8 cellular contexts compared by ENCODE assay signal in the genomic region with DNA sequence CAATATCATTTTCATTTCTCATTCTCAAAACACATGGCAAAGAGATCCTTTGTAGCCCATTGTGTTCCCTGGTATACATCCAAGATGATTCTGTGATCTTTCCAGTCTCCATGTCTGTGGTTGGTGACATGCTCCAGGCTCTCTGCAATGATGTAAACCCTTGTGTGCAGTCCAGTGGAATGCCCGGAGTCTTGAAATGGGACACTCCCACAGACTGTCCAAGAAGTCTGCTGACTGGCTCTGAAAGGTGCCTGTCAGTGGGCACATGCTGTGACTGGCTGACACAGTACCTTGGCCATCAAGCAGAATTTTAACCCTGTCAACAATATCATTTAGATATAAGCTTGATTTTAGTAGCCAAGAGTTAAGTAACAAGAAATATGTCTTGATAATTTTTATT.
DNase-seq lines count a peak whose midpoint lies in the region; ATAC-seq and TF ChIP-seq lines count a peak whose summit lies in the region.

No MANE protein-coding gene starts in this region.

- H3K27me3 ChIP-seq in SJSA1 (replicated peaks) = no peaks in the 10 kb centered on the region

- H3K36me3 ChIP-seq in SJSA1 = peaks cover 7% of the 10 kb centered on the region; the same call in 1 of the 2 replicates

- no peaks in the 10 kb centered on the region for H3K9me3 Mint-ChIP-seq in nephron progenitor cell
- no peaks in the 10 kb centered on the region for H3K9me3 Mint-ChIP-seq in stimulated activated memory B cell treated with anti-CD40 and anti-IgM and Interleukin-4, amounts not matched to agents 10 μg/mL and 1 μg/mL and 100 μg/mL, for 72 hours

- no peak overlapping the region for H3K27ac Mint-ChIP-seq in nephron progenitor cell
- H3K27ac Mint-ChIP-seq in stimulated activated memory B cell treated with anti-CD40 and anti-IgM and Interleukin-4, amounts not matched to agents 10 μg/mL and 1 μg/mL and 100 μg/mL, for 72 hours = no peak overlapping the region

- peak; percentile 96 for DNase-seq in AG20443 (ENCODE audit: low spot score)
- DNase-seq in SJSA1 (ENCODE audit: low read depth in 1 of 2, low spot score in 2 of 2) = peak; percentile 29 to 48
- DNase-seq in fibroblast of peridontal ligament (ENCODE audit: extremely low read depth) = peak; percentile 98
- DNase-seq in nephron progenitor cell = peak; percentile 44
- no peak for DNase-seq in NCI-H1092 treated with DMSO at 0.1 percent for 48 hours (lab: John Stamatoyannopoulos, UW)
- no peak for DNase-seq in stimulated activated CD4-positive, alpha-beta T cell treated with anti-CD3 and anti-CD28 coated beads, Interleukin-2, amount 100 ng/mL, for 48 hours

- no peaks in the 10 kb centered on the region for H3K4me1 ChIP-seq in SJSA1 (replicated peaks)

- no peak overlapping the region for H3K4me3 ChIP-seq in SJSA1

- H3K9me3 ChIP-seq in SJSA1 (replicated peaks) = no peaks in the 10 kb centered on the region

- no peak overlapping the region for H3K4me3 Mint-ChIP-seq in nephron progenitor cell
- no peak overlapping the region for H3K4me3 Mint-ChIP-seq in stimulated activated memory B cell treated with anti-CD40 and anti-IgM and Interleukin-4, amounts not matched to agents 10 μg/mL and 1 μg/mL and 100 μg/mL, for 72 hours

- no peak for TF ChIP-seq CTCF in nephron progenitor cell (IDR thresholded peaks at IDR 0.05)

- no peak overlapping the region for H3K27ac ChIP-seq in SJSA1

- no peak for ATAC-seq in GM19395 (IDR thresholded peaks at IDR 0.05; ENCODE audit: unreplicated experiment)
- ATAC-seq in stimulated activated memory B cell treated with anti-CD40 and anti-IgM and Interleukin-4, amounts not matched to agents 10 μg/mL and 1 μg/mL and 100 μg/mL, for 72 hours = no peak

- no peaks in the 10 kb centered on the region for H3K27me3 Mint-ChIP-seq in nephron progenitor cell (ENCODE audit: low read depth, poor library complexity)
- H3K27me3 Mint-ChIP-seq in stimulated activated memory B cell treated with anti-CD40 and anti-IgM and Interleukin-4, amounts not matched to agents 10 μg/mL and 1 μg/mL and 100 μg/mL, for 72 hours = peaks cover 26% of the 10 kb centered on the region

- peaks cover 4% of the 10 kb centered on the region for H3K36me3 Mint-ChIP-seq in nephron progenitor cell (ENCODE audit: low read depth)
- no peaks in the 10 kb centered on the region for H3K36me3 Mint-ChIP-seq in stimulated activated memory B cell treated with anti-CD40 and anti-IgM and Interleukin-4, amounts not matched to agents 10 μg/mL and 1 μg/mL and 100 μg/mL, for 72 hours

- no peaks in the 10 kb centered on the region for H3K4me1 Mint-ChIP-seq in nephron progenitor cell
- no peaks in the 10 kb centered on the region for H3K4me1 Mint-ChIP-seq in stimulated activated memory B cell treated with anti-CD40 and anti-IgM and Interleukin-4, amounts not matched to agents 10 μg/mL and 1 μg/mL and 100 μg/mL, for 72 hours

Comparison
In these comparisons a context has a peak if more than half of its experiments do, and no peak if none do; other contexts are left out.
1. DNase-seq: peak in AG20443 (single experiment), SJSA1 (2 of 2), fibroblast of peridontal ligament (single experiment) and nephron progenitor cell (single experiment); none in NCI-H1092 treated with DMSO at 0.1 percent for 48 hours (single experiment) and stimulated activated CD4-positive, alpha-beta T cell treated with anti-CD3 and anti-CD28 coated beads, Interleukin-2, amount 100 ng/mL, for 48 hours (0 of 2).